1 cellular context compared by ENCODE assay signal in the genomic region with DNA sequence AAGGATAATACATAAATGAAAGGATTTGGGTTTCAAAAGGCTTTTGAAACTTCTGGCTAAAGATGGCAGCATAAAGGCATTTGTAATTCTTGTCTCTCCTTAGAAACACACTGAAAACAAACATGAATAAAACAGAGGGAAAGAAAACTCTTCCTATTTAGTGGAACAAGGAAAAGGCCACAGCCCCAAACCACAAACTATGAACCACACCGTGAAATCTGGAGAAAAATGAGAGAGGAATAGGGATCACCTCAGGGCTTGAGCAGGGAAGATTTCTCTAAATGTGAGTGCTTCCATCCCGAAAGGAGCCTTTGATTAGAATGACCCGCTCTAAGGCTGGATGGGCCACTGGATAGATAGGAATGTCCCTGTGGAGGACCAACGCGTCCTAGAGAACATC.
TF ChIP-seq lines count a peak whose summit lies in the region.

No MANE protein-coding gene starts in this region.

TF ChIP-seq in IMR-90, 13 proteins besides CTCF, POLR2A, EP300 and RAD21 (continued from another document):
- TF ChIP-seq, protein P1, sequence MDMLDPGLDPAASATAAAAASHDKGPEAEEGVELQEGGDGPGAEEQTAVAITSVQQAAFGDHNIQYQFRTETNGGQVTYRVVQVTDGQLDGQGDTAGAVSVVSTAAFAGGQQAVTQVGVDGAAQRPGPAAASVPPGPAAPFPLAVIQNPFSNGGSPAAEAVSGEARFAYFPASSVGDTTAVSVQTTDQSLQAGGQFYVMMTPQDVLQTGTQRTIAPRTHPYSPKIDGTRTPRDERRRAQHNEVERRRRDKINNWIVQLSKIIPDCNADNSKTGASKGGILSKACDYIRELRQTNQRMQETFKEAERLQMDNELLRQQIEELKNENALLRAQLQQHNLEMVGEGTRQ (IDR thresholded peaks at IDR 0.05; ENCODE audit: low read depth, low read length), result no peak
- TF ChIP-seq SMC3 (IDR thresholded peaks at IDR 0.05; ENCODE audit: low read depth, low read length) (no peak), BHLHE40 (IDR thresholded peaks at IDR 0.05; ENCODE audit: low read depth, low read length) (no peak)
TF ChIP-seq in IMR-90: peak in this region for 0.
